11 cellular contexts compared by ENCODE assay signal in genomic region chrX:3820170-3820569, GRCh38.
DNase-seq lines count a peak whose midpoint lies in the region; ATAC-seq and TF ChIP-seq lines count a peak whose summit lies in the region.
"Had no signal": no experiment of that assay in that cellular context is flagged by ENCODE, and none has a peak within 500 bp of the region (broad histone marks: within the 10 kb centered on the region; RNA-seq: fewer than 3 reads in every experiment).

No MANE protein-coding gene starts in this region.

- ATAC-seq in HG03378 (IDR thresholded peaks at IDR 0.05; ENCODE audit: unreplicated experiment) = no peak
- ATAC-seq: sciatic nerve had no signal

- CTCF ChIA-PET in AG04449 (lab: Yijun Ruan, JAX) = interaction anchor here (0.7 kb wide), 1 partner anchor 172 kb away, joined by 3 read pairs; no protein-coding TSS in a partner anchor

- DNase-seq in AG04449 (ENCODE audit: low read depth, low spot score) (peak; percentile 58), HS-5 (ENCODE audit: low read depth) (peak; percentile 53), astrocyte of the hippocampus (ENCODE audit: low read depth, low spot score) (peak; percentile 80), iris pigment epithelial cell (ENCODE audit: low read depth) (peak; percentile 88), posterior cingulate gyrus (no peak), NCI-H446 treated with DMSO at 0.1 percent for 48 hours (lab: John Stamatoyannopoulos, UW) (no peak)
- no peak for DNase-seq in activated CD4-positive, alpha-beta T cell treated with anti-CD3 and anti-CD28 coated beads, Interleukin-2, amount 50 U/mL, for 4 hours
- DNase-seq: anterior cingulate cortex, MV-4-11 had no signal

- intact Hi-C loops in posterior cingulate gyrus (cut with DNase I) = no loop called here

- TF ChIP-seq CTCF in AG04449 (IDR thresholded peaks at IDR 0.05; ENCODE audit: insufficient read depth, low read length, missing control alignments) = no peak

- POLR2A ChIA-PET in AG04449 (lab: Yijun Ruan, JAX) = no interaction called here

- no peak overlapping the region for H3K4me3 ChIP-seq in AG04449 (ENCODE audit: low read depth, low read length)

Comparison
In these comparisons a context has a peak if more than half of its experiments do, and no peak if none do; other contexts are left out.
1. DNase-seq: peak in AG04449 (single experiment), HS-5 (single experiment), astrocyte of the hippocampus (single experiment) and iris pigment epithelial cell (single experiment); none in posterior cingulate gyrus (0 of 10), activated CD4-positive, alpha-beta T cell treated with anti-CD3 and anti-CD28 coated beads, Interleukin-2, amount 50 U/mL, for 4 hours (0 of 2) and NCI-H446 treated with DMSO at 0.1 percent for 48 hours (single experiment).